8 cellular contexts compared by ENCODE assay signal in genomic region chr11:58675344-58676155, GRCh38. TPM values are rescaled to one million over a fixed set of nuclear protein-coding genes. Genes with fewer than 3 reads are reported as not detected.
DNase-seq lines count a peak whose midpoint lies in the region; ATAC-seq and TF ChIP-seq lines count a peak whose summit lies in the region.

No MANE protein-coding gene starts in this region.

- no peaks in the 10 kb centered on the region for H3K36me3 Mint-ChIP-seq in Calu3 (ENCODE audit: insufficient read depth, unreplicated experiment)

- CTCF ChIA-PET in Calu3 (lab: Charles Lee) = no interaction called here

- H3K9me3 ChIP-seq in Peyer's patch = no peaks in the 10 kb centered on the region
- no peaks in the 10 kb centered on the region for H3K9me3 ChIP-seq in osteoblast (ENCODE audit: low read depth, low read length)
- H3K9me3 ChIP-seq in thoracic aorta = no peaks in the 10 kb centered on the region

- H3K27me3 ChIP-seq in Peyer's patch (no peaks in the 10 kb centered on the region), osteoblast (ENCODE audit: insufficient read depth, low read length) (no peaks in the 10 kb centered on the region), thoracic aorta (replicated peaks; ENCODE audit: insufficient read depth) (no peaks in the 10 kb centered on the region)

- no peak for TF ChIP-seq POLR2A in Peyer's patch (IDR thresholded peaks at IDR 0.05)

- peak; percentile 69 for TF ChIP-seq CTCF in Calu3 (IDR thresholded peaks at IDR 0.05; ENCODE audit: unreplicated experiment)
- peak; percentile 65 to 94 (median 87) for TF ChIP-seq CTCF in Peyer's patch (IDR thresholded peaks at IDR 0.05)
- TF ChIP-seq CTCF in foreskin fibroblast (IDR thresholded peaks at IDR 0.05; ENCODE audit: low read depth, low read length) = peak; percentile 99
- peak; percentile 99 for TF ChIP-seq CTCF in osteoblast (IDR thresholded peaks at IDR 0.05; ENCODE audit: extremely low read depth, low read depth, low read length)
- TF ChIP-seq CTCF in thoracic aorta (IDR thresholded peaks at IDR 0.05) = peak; percentile 72

- no peaks in the 10 kb centered on the region for H4K20me1 ChIP-seq in osteoblast (ENCODE audit: insufficient read depth, low read length)

- H3K27ac ChIP-seq in Peyer's patch = no peak overlapping the region
- no peak overlapping the region for H3K27ac ChIP-seq in osteoblast (ENCODE audit: low read depth, low read length)
- no peak overlapping the region for H3K27ac ChIP-seq in thoracic aorta

- no peak overlapping the region for H3K27ac Mint-ChIP-seq in Calu3 (ENCODE audit: unreplicated experiment)

- no TSS peak for BruUV-seq in Calu3 (replicated peaks; lab: Mats Ljungman, UMichigan)

- intact Hi-C loops in Calu3 (cut with micrococcal nuclease; ENCODE audit: unreplicated experiment) = loop anchor here (1.0 kb wide), 3 partner anchors 21 to 225 kb away; no protein-coding TSS in a partner anchor

- H3K4me3 Mint-ChIP-seq in Calu3 (ENCODE audit: low read depth, unreplicated experiment) = no peak overlapping the region

- H3K4me1 Mint-ChIP-seq in Calu3 (ENCODE audit: low read depth, unreplicated experiment) = peaks cover 8% of the 10 kb centered on the region

- H3K4me3 ChIP-seq in Peyer's patch = no peak overlapping the region
- H3K4me3 ChIP-seq in foreskin fibroblast (ENCODE audit: low read depth in 1 of 2, low read length in 2 of 2) = no peak overlapping the region
- H3K4me3 ChIP-seq in osteoblast (ENCODE audit: insufficient read depth, low read length) = no peak overlapping the region
- no peak overlapping the region for H3K4me3 ChIP-seq in thoracic aorta

- no peaks in the 10 kb centered on the region for H3K9me3 Mint-ChIP-seq in Calu3 (ENCODE audit: low read depth, unreplicated experiment)

- ATAC-seq in GM19351 (IDR thresholded peaks at IDR 0.05; ENCODE audit: unreplicated experiment) (peak; percentile 89), HG03469 (IDR thresholded peaks at IDR 0.05; ENCODE audit: unreplicated experiment) (peak; percentile 73), thoracic aorta (ENCODE audit: insufficient number of reproducible peaks, low FRiP score, low read depth) (no peak)

- H3K36me3 ChIP-seq in Peyer's patch = no peaks in the 10 kb centered on the region
- H3K36me3 ChIP-seq in osteoblast (ENCODE audit: insufficient read depth, low read length) = no peaks in the 10 kb centered on the region
- no peaks in the 10 kb centered on the region for H3K36me3 ChIP-seq in thoracic aorta

- H3K27me3 Mint-ChIP-seq in Calu3 (ENCODE audit: unreplicated experiment) = no peaks in the 10 kb centered on the region

- H3K4me1 ChIP-seq in Peyer's patch (no peaks in the 10 kb centered on the region), osteoblast (ENCODE audit: insufficient read depth, low read length) (no peaks in the 10 kb centered on the region), thoracic aorta (ENCODE audit: control insufficient read depth in 1 of 2, low read depth in 2 of 2) (no peaks in the 10 kb centered on the region)

- no peak overlapping the region for H3K4me2 ChIP-seq in osteoblast (ENCODE audit: insufficient read depth, low read length)

- H3K79me2 ChIP-seq in osteoblast (ENCODE audit: insufficient read depth, low read length) = no peaks in the 10 kb centered on the region

- DNase-seq in Calu3 (peak; percentile 87), Peyer's patch (peak; percentile 70 to 93 (median 87)), activated T-helper 1 cell treated with Interleukin-2 at 50 U/mL for 16 hours (ENCODE audit: low read depth) (peak; percentile 55), foreskin fibroblast (peak; percentile 48 to 84), osteoblast (ENCODE audit: insufficient read length, low spot score, missing footprints) (peak; percentile 88), thoracic aorta (ENCODE audit: low spot score) (peak; percentile 5)

- H2AFZ ChIP-seq in osteoblast (ENCODE audit: low read length) = no peak overlapping the region

RNA-seq across cellular contexts. Expression of gene CNTF, which starts 53.1 kb away (rescaled TPM):
- total RNA-seq in Calu3 (2022) (4.3 and 5.2 TPM in 2 replicates), Peyer's patch (1 to 10 TPM in 3 of 4 donors, not detected in 1; 3.5 to 6.8 (median 5.3) TPM), osteoblast (1.4 and 1.8 TPM in 2 replicates), thoracic aorta (1 to 10 TPM; 4.7 to 5.3 TPM)

RNA-seq across cellular contexts. Expression of gene GLYAT, which starts 56.2 kb away (rescaled TPM):
- total RNA-seq in Calu3 (2022) = not detected in 2 replicates
- total RNA-seq in Peyer's patch = not detected
- total RNA-seq in osteoblast = not detected in 2 replicates
- not detected for total RNA-seq in thoracic aorta

Comparison
In these comparisons a context has a peak if more than half of its experiments do, and no peak if none do; other contexts are left out.
1. DNase-seq: peak in every context shown above with its lines; median percentile 88 in osteoblast; 87 in Calu3; 87 in Peyer's patch; 66 in foreskin fibroblast; 55 in activated T-helper 1 cell treated with Interleukin-2 at 50 U/mL for 16 hours; 5 in thoracic aorta.